ENCODE assay signal across 14 cellular contexts in the genomic region with DNA sequence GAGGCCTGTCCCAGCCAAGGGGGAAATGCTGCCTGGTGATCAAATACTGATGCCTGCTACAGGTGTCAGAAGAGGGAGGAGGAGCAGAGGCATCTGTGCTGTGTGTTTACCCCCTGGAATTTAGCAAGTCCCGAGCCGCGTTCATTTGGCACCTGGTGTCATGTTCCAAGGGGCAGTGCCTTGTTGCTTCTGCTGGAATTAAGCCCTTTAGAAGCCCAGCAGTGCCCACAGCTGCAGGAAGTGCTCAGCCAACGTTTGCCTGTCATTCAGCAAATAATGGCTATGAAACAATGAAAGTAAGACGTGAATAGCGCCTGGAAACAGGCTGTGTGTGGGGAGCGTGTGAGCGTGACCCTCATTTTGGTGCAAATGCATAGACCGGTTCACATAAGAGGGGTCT. TPM values are rescaled to one million over a fixed set of nuclear protein-coding genes. Genes with fewer than 3 reads are reported as not detected.
A peak's percentile ranks its signal among the peaks of the same experiment; 100 is the strongest.
DNase-seq lines count a peak whose midpoint lies in the region; ATAC-seq, FAIRE-seq and TF ChIP-seq lines count a peak whose summit lies in the region.
"Had no signal": no experiment of that assay in that cellular context is flagged by ENCODE, and none has a peak within 500 bp of the region (broad histone marks: within the 10 kb centered on the region; RNA-seq: fewer than 3 reads in every experiment).

No MANE protein-coding gene starts in this region.

- no peaks in the 10 kb centered on the region; the same call in 2 of the 3 replicates for H3K9me3 Mint-ChIP-seq in GM23338
- H3K9me3 Mint-ChIP-seq: activated CD4-positive, alpha-beta memory T cell treated with anti-CD3 and anti-CD28 coated beads, Interleukin-2, amount 10 ng/mL, durations not matched to agents 7 days and 5 days; CD4-positive, alpha-beta T cell; naive B cell had no signal

- H3F3A ChIP-seq in GM23338 (replicated peaks; ENCODE audit: low read depth), result no peaks in the 10 kb centered on the region

- peak; percentile 36 for ATAC-seq in GM23338
- no peak for ATAC-seq in HG03439 (IDR thresholded peaks at IDR 0.05; ENCODE audit: unreplicated experiment)
- no peak for ATAC-seq in HG02763 (IDR thresholded peaks at IDR 0.05; ENCODE audit: unreplicated experiment)

- H3K4me3 Mint-ChIP-seq in GM23338, result no peak overlapping the region
- H3K4me3 Mint-ChIP-seq: activated CD4-positive, alpha-beta memory T cell treated with anti-CD3 and anti-CD28 coated beads, Interleukin-2, amount 10 ng/mL, durations not matched to agents 7 days and 5 days; CD4-positive, alpha-beta T cell; naive B cell had no signal

- H3K36me3 Mint-ChIP-seq in GM23338 (ENCODE audit: low read depth), result no peaks in the 10 kb centered on the region
- H3K36me3 Mint-ChIP-seq: naive B cell had no signal

- H3K27me3 Mint-ChIP-seq in GM23338 (ENCODE audit: insufficient read depth, low read depth, poor library complexity), result peaks cover 8% of the 10 kb centered on the region

- H3K4me2 ChIP-seq in GM23338, result no peak overlapping the region; the same call in 1 of the 2 replicates

- no peak overlapping the region for H3K27ac ChIP-seq in GM23338 (ENCODE audit: low read depth)
- H3K27ac ChIP-seq: breast epithelium had no signal

- FAIRE-seq in bronchial epithelial cell (lab: Jason Lieb, UNC), result peak; percentile 55

- no peak overlapping the region for H3K4me3 ChIP-seq in GM23338
- no peak overlapping the region for H3K4me3 ChIP-seq in bronchial epithelial cell (ENCODE audit: low read depth, low read length)
- H3K4me3 ChIP-seq: breast epithelium had no signal

- DNase-seq in GM23338 (ENCODE audit: low spot score), result peak; percentile 27
- DNase-seq in NCI-H2107 treated with DMSO at 0.1 percent for 48 hours (lab: John Stamatoyannopoulos, UW; ENCODE audit: unreplicated experiment), result peak; percentile 60
- no peak for DNase-seq in bronchial epithelial cell (ENCODE audit: low read depth)
- DNase-seq in nucleus accumbens (lab: John Stamatoyannopoulos, UW), result peak in 36 of 56 donors; percentile 4 to 53 (median 23)
- no peak for DNase-seq in effector CD4-positive, alpha-beta T cell
- DNase-seq in stimulated activated CD4-positive, alpha-beta T cell treated with anti-CD3 and anti-CD28 coated beads, Interleukin-15, amount 100 ng/mL, for 24 hours, result no peak
- DNase-seq: activated CD4-positive, alpha-beta memory T cell treated with anti-CD3 and anti-CD28 coated beads, Interleukin-2, amount 10 ng/mL, durations not matched to agents 7 days and 5 days; activated gamma-delta T cell treated with Interleukin-2 at 50 U/mL for 16 hours; CD4-positive, alpha-beta T cell; naive B cell; SIG-M5 had no signal

- peak overlapping the region; percentile 47; the same call in 1 of the 2 replicates for H2AFZ ChIP-seq in GM23338

- no peaks in the 10 kb centered on the region for H3K9me2 ChIP-seq in GM23338 (ENCODE audit: insufficient read depth)

- H3K4me1 Mint-ChIP-seq in GM23338, result peaks cover 35% of the 10 kb centered on the region

- TF ChIP-seq CTCF in GM23338 (conservative IDR thresholded peaks at IDR 0.05; ENCODE audit: low read depth in 2 of 2) (no peak), bronchial epithelial cell (IDR thresholded peaks at IDR 0.05; ENCODE audit: insufficient read depth, low read length, severe bottlenecking) (no peak)

- H3K36me3 ChIP-seq in GM23338 (ENCODE audit: insufficient read depth) (no peaks in the 10 kb centered on the region), bronchial epithelial cell (ENCODE audit: control insufficient read depth, insufficient read depth, low read length) (no peaks in the 10 kb centered on the region)
- H3K36me3 ChIP-seq: breast epithelium had no signal

- H3K4me1 ChIP-seq in GM23338 (ENCODE audit: insufficient read depth), result no peaks in the 10 kb centered on the region; the same call in 1 of the 2 replicates
- H3K4me1 ChIP-seq: breast epithelium had no signal

- H4K20me1 ChIP-seq in GM23338 (replicated peaks; ENCODE audit: insufficient read depth), result no peaks in the 10 kb centered on the region

- H3K79me2 ChIP-seq in GM23338 (replicated peaks; ENCODE audit: insufficient read depth), result no peaks in the 10 kb centered on the region

- peaks cover 8% of the 10 kb centered on the region for H3K27me3 ChIP-seq in GM23338 (ENCODE audit: insufficient read depth)
- peaks cover 2% of the 10 kb centered on the region for H3K27me3 ChIP-seq in bronchial epithelial cell (ENCODE audit: control insufficient read depth, insufficient read depth, low read length)

- H3K27ac Mint-ChIP-seq in GM23338, result no peak overlapping the region
- H3K27ac Mint-ChIP-seq: activated CD4-positive, alpha-beta memory T cell treated with anti-CD3 and anti-CD28 coated beads, Interleukin-2, amount 10 ng/mL, durations not matched to agents 7 days and 5 days; CD4-positive, alpha-beta T cell; naive B cell had no signal

TF ChIP-seq in GM23338, 12 proteins besides CTCF, POLR2A, EP300 and RAD21 (continues in another document):
- TF ChIP-seq CREB1 (CRISPR knock-in tag; IDR thresholded peaks at IDR 0.05; ENCODE audit: low read depth) (no peak), STAT1 (IDR thresholded peaks at IDR 0.05; ENCODE audit: unreplicated experiment) (no peak), JUNB (IDR thresholded peaks at IDR 0.05; ENCODE audit: unreplicated experiment) (no peak), ZNF114 (CRISPR knock-in tag; IDR thresholded peaks at IDR 0.05) (no peak)
- TF ChIP-seq, protein P1, sequence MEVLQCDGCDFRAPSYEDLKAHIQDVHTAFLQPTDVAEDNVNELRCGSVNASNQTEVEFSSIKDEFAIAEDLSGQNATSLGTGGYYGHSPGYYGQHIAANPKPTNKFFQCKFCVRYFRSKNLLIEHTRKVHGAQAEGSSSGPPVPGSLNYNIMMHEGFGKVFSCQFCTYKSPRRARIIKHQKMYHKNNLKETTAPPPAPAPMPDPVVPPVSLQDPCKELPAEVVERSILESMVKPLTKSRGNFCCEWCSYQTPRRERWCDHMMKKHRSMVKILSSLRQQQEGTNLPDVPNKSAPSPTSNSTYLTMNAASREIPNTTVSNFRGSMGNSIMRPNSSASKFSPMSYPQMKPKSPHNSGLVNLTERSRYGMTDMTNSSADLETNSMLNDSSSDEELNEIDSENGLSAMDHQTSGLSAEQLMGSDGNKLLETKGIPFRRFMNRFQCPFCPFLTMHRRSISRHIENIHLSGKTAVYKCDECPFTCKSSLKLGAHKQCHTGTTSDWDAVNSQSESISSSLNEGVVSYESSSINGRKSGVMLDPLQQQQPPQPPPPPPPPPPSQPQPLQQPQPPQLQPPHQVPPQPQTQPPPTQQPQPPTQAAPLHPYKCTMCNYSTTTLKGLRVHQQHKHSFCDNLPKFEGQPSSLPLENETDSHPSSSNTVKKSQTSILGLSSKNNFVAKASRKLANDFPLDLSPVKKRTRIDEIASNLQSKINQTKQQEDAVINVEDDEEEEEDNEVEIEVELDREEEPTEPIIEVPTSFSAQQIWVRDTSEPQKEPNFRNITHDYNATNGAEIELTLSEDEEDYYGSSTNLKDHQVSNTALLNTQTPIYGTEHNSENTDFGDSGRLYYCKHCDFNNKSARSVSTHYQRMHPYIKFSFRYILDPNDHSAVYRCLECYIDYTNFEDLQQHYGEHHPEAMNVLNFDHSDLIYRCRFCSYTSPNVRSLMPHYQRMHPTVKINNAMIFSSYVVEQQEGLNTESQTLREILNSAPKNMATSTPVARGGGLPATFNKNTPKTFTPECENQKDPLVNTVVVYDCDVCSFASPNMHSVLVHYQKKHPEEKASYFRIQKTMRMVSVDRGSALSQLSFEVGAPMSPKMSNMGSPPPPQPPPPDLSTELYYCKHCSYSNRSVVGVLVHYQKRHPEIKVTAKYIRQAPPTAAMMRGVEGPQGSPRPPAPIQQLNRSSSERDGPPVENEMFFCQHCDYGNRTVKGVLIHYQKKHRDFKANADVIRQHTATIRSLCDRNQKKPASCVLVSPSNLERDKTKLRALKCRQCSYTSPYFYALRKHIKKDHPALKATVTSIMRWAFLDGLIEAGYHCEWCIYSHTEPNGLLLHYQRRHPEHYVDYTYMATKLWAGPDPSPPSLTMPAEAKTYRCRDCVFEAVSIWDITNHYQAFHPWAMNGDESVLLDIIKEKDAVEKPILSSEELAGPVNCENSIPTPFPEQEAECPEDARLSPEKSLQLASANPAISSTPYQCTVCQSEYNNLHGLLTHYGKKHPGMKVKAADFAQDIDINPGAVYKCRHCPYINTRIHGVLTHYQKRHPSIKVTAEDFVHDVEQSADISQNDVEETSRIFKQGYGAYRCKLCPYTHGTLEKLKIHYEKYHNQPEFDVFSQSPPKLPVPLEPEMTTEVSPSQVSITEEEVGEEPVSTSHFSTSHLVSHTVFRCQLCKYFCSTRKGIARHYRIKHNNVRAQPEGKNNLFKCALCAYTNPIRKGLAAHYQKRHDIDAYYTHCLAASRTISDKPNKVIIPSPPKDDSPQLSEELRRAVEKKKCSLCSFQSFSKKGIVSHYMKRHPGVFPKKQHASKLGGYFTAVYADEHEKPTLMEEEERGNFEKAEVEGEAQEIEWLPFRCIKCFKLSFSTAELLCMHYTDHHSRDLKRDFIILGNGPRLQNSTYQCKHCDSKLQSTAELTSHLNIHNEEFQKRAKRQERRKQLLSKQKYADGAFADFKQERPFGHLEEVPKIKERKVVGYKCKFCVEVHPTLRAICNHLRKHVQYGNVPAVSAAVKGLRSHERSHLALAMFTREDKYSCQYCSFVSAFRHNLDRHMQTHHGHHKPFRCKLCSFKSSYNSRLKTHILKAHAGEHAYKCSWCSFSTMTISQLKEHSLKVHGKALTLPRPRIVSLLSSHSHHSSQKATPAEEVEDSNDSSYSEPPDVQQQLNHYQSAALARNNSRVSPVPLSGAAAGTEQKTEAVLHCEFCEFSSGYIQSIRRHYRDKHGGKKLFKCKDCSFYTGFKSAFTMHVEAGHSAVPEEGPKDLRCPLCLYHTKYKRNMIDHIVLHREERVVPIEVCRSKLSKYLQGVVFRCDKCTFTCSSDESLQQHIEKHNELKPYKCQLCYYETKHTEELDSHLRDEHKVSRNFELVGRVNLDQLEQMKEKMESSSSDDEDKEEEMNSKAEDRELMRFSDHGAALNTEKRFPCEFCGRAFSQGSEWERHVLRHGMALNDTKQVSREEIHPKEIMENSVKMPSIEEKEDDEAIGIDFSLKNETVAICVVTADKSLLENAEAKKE (CRISPR knock-in tag; IDR thresholded peaks at IDR 0.05), result no peak

RNA-seq across cellular contexts. Expression of a gene that starts 5.9 kb away (rescaled TPM):
- total RNA-seq in GM23338 (2014; rRNA removed; shearing (Covaris generic)), result 2.1 and 2.3 TPM in 2 replicates
- 2.1 and 2.9 TPM in 2 replicates for polyA plus RNA-seq in GM23338 (2016; fragmentation: Nextera tagmentation; extraction: Ambion mirVana)
- total RNA-seq in bronchial epithelial cell, result 32.1 and 204 TPM in 2 replicates
- total RNA-seq: activated CD4-positive, alpha-beta memory T cell treated with anti-CD3 and anti-CD28 coated beads, Interleukin-2, amount 10 ng/mL, durations not matched to agents 7 days and 5 days; CD4-positive, alpha-beta T cell had no signal

Comparison
In these comparisons a context has a peak if more than half of its experiments do, and no peak if none do; other contexts are left out.
1. DNase-seq: peak in GM23338 (single experiment), NCI-H2107 treated with DMSO at 0.1 percent for 48 hours (single experiment) and nucleus accumbens (36 of 56); none in bronchial epithelial cell (single experiment), effector CD4-positive, alpha-beta T cell (single experiment) and stimulated activated CD4-positive, alpha-beta T cell treated with anti-CD3 and anti-CD28 coated beads, Interleukin-15, amount 100 ng/mL, for 24 hours (single experiment).